ENCODE assay signal across 11 cellular contexts in genomic region chr3:38003817-38004414, GRCh38. TPM values are rescaled to one million over a fixed set of nuclear protein-coding genes. Genes with fewer than 3 reads are reported as not detected.
DNase-seq lines count a peak whose midpoint lies in the region; ATAC-seq and TF ChIP-seq lines count a peak whose summit lies in the region.
"Had no signal": no experiment of that assay in that cellular context is flagged by ENCODE, and none has a peak within 500 bp of the region (broad histone marks: within the 10 kb centered on the region; RNA-seq: fewer than 3 reads in every experiment).

No MANE protein-coding gene starts in this region.

- H3K4me1 ChIP-seq in spleen: peaks cover 0 to 30% (median 13%) of the 10 kb centered on the region in 6 donors

- intact Hi-C loops in left ventricle myocardium superior (cut with micrococcal nuclease) (no loop called here), spleen (cut with DNase I; ENCODE audit: low total_unique reads) (no loop called here)

- POLR2A ChIA-PET in WTC11 (lab: Charles Lee): interaction anchor here (0.6 kb wide), 1 partner anchor 23 kb away, joined by 7 read pairs; no protein-coding TSS in a partner anchor

- no peak overlapping the region for H3K4me3 Mint-ChIP-seq in WTC11
- H3K4me3 Mint-ChIP-seq: natural killer cell had no signal

- no peaks in the 10 kb centered on the region for H3K27me3 ChIP-seq in spleen (replicated peaks in 1 of 7)
- H3K27me3 ChIP-seq: BLaER1 treated with 17β-estradiol and CSF1 and Interleukin-3, amounts not matched to agents 10 nM and 100 nM; cardiac muscle cell had no signal

- no peaks in the 10 kb centered on the region for H3K9me3 Mint-ChIP-seq in WTC11
- H3K9me3 Mint-ChIP-seq: natural killer cell had no signal

- no peak for ATAC-seq in WTC11
- ATAC-seq in left ventricle myocardium superior: peak; percentile 48
- no peak for ATAC-seq in GM18867 (IDR thresholded peaks at IDR 0.05; ENCODE audit: unreplicated experiment)
- no peak for ATAC-seq in GM19351 (IDR thresholded peaks at IDR 0.05; ENCODE audit: unreplicated experiment)

- TF ChIP-seq CTCF in GM10266 (IDR thresholded peaks at IDR 0.05; ENCODE audit: control insufficient read depth, insufficient read depth, low read depth, missing control alignments): peak; percentile 9
- TF ChIP-seq CTCF in WTC11 (IDR thresholded peaks at IDR 0.05): no peak
- TF ChIP-seq CTCF in spleen (IDR thresholded peaks at IDR 0.05 in 8 of 11, conservative IDR thresholded peaks at IDR 0.05 in 3 of 11): no peak

- no peaks in the 10 kb centered on the region for H3K27me3 Mint-ChIP-seq in WTC11 (ENCODE audit: low read depth)

- H3K4me3 ChIP-seq in spleen: no peak overlapping the region
- H3K4me3 ChIP-seq: BLaER1 treated with 17β-estradiol and CSF1 and Interleukin-3, amounts not matched to agents 10 nM and 100 nM; cardiac muscle cell had no signal

- H3K27ac ChIP-seq in spleen: peak overlapping the region in 2 of 8 donors; percentile 10 to 54
- H3K27ac ChIP-seq: cardiac muscle cell had no signal

- no peak for DNase-seq in GM10266 (ENCODE audit: extremely low spot score)
- DNase-seq in WTC11 (ENCODE audit: low spot score): no peak
- peak; percentile 77 for DNase-seq in left ventricle myocardium superior
- peak; percentile 77 for DNase-seq in spleen
- no peak for DNase-seq in pons (ENCODE audit: low spot score)
- no peak for DNase-seq in NCI-H226
- DNase-seq: natural killer cell had no signal

- WGBS in spleen, 5 donors: 83 to 95% (median 86%) methylated on average over 8 to 11 of the region's 11 CpGs

- H3K27ac Mint-ChIP-seq in WTC11: no peak overlapping the region

- H3K36me3 ChIP-seq in spleen: peaks cover 0 to 90% (median 53%) of the 10 kb centered on the region in 6 donors
- H3K36me3 ChIP-seq: cardiac muscle cell had no signal

- TF ChIP-seq POLR2A in spleen (IDR thresholded peaks at IDR 0.05): no peak

- CTCF ChIA-PET in WTC11 (lab: Charles Lee): interaction anchor here (0.5 to 1.2 kb wide), 25 partner anchors 9 to 996 kb away, joined by 3 to 25 read pairs (median 3); partner anchors contain the start of genes ACAA1, DLEC1, PLCD1 and VILL

- H3K9me3 ChIP-seq in spleen: no peaks in the 10 kb centered on the region
- H3K9me3 ChIP-seq: BLaER1 treated with 17β-estradiol and CSF1 and Interleukin-3, amounts not matched to agents 10 nM and 100 nM had no signal

- H3K36me3 Mint-ChIP-seq in WTC11: peaks cover 10% of the 10 kb centered on the region; the same call in 1 of the 2 replicates
- H3K36me3 Mint-ChIP-seq: natural killer cell had no signal

- peaks cover 7% of the 10 kb centered on the region for H3K4me1 Mint-ChIP-seq in WTC11

TF ChIP-seq in WTC11, 78 proteins besides CTCF, POLR2A, EP300 and RAD21:
- TF ChIP-seq GABPB1 (CRISPR knock-in tag; IDR thresholded peaks at IDR 0.05) (peak; percentile 80), CDX4 (CRISPR knock-in tag; IDR thresholded peaks at IDR 0.05; ENCODE audit: borderline replicate concordance) (no peak)

RNA-seq across cellular contexts. Expression of gene VILL, which starts 13.3 kb away (rescaled TPM):
- 4.7 to 5.9 TPM (median 4.7 TPM) in 3 replicates for total RNA-seq in WTC11 (2021)
- total RNA-seq in left ventricle myocardium superior: 2.7 TPM
- 10 to 100 TPM; 14.4 to 23.4 (median 16.1) TPM for total RNA-seq in spleen
- polyA plus RNA-seq in spleen: 10 to 100 TPM; 19.2 to 21.5 (median 20.1) TPM

RNA-seq across cellular contexts. Expression of gene PLCD1, which starts 25.5 kb away (rescaled TPM):
- total RNA-seq in WTC11 (2021): 29.9 to 33.3 TPM (median 32.6 TPM) in 3 replicates
- total RNA-seq in left ventricle myocardium superior: 6.9 TPM
- 10 to 100 TPM; 16.3 to 24.0 (median 20.8) TPM for total RNA-seq in spleen
- polyA plus RNA-seq in spleen: 10 to 100 TPM; 11.8 to 13.3 (median 12.7) TPM

RNA-seq across cellular contexts. Expression of gene DLEC1, which starts 35.1 kb away (rescaled TPM):
- total RNA-seq in WTC11 (2021) (0.81 to 1.4 TPM (median 1.1 TPM) in 3 replicates), left ventricle myocardium superior (1.1 TPM), spleen (1 to 10 TPM in 5 of 7 donors, under 1 TPM in 2; 0.52 to 2.3 (median 1.5) TPM)
- under 1 TPM; 0.36 to 0.57 (median 0.42) TPM for polyA plus RNA-seq in spleen
- polyA plus RNA-seq: cardiac muscle cell had no signal

Comparison
In these comparisons a context has a peak if more than half of its experiments do, and no peak if none do; other contexts are left out.
1. DNase-seq: peak in left ventricle myocardium superior (single experiment) and spleen (single experiment); none in GM10266 (single experiment), WTC11 (single experiment), pons (single experiment) and NCI-H226 (single experiment).